In the genomic region with DNA sequence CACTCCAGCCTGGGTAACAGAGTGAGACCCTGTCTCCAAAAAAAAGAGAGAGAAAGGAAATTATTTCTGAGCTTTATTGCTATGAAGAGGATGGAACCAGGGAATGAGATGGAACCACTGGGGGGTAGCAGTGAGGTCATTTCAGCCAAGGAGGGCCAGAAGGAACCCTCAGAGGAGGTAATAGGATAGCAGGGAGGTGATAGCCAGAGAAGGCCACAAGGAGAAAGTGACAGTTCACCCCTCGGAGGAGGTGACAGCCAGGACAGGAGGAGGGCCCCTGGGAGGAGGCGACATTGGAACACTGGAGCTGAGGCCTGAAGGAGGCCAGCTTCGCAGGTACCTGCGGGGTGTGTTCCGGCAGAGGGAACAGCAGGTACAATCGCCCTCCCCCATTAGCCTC, we compare ENCODE assay signal across 8 cellular contexts. TPM values are rescaled to one million over a fixed set of nuclear protein-coding genes. Genes with fewer than 3 reads are reported as not detected.
A peak's percentile ranks its signal among the peaks of the same experiment; 100 is the strongest.
DNase-seq lines count a peak whose midpoint lies in the region; ATAC-seq and TF ChIP-seq lines count a peak whose summit lies in the region.

No MANE protein-coding gene starts in this region.

- peak; percentile 30 for TF ChIP-seq CTCF in cardiac muscle cell (IDR thresholded peaks at IDR 0.05; ENCODE audit: low read depth, low read length)
- no peak for TF ChIP-seq CTCF in neutrophil (IDR thresholded peaks at IDR 0.05)

- no peaks in the 10 kb centered on the region for H3K27me3 ChIP-seq in cardiac muscle cell
- peaks cover 5% of the 10 kb centered on the region for H3K27me3 ChIP-seq in neutrophil

- H3K36me3 ChIP-seq in cardiac muscle cell (no peaks in the 10 kb centered on the region), neutrophil (peaks cover 7% of the 10 kb centered on the region)

- no peak for ATAC-seq in Right ventricle myocardium inferior
- no peak for ATAC-seq in HG03025 (IDR thresholded peaks at IDR 0.05; ENCODE audit: low FRiP score, unreplicated experiment)

- no peaks in the 10 kb centered on the region for H3K9me3 ChIP-seq in cardiac muscle cell (ENCODE audit: low read depth)
- no peaks in the 10 kb centered on the region for H3K9me3 ChIP-seq in neutrophil

- DNase-seq in cardiac muscle cell (ENCODE audit: low read depth in 1 of 2, low spot score in 1 of 2) (no peak), Right ventricle myocardium inferior (ENCODE audit: missing footprints) (no peak), OCI-M1 (lab: John Stamatoyannopoulos, UW) (peak; percentile 77), dermis blood vessel endothelial cell (peak; percentile 41), NCI-H1436 treated with DMSO at 0.1 percent for 48 hours (lab: John Stamatoyannopoulos, UW) (no peak)
- DNase-seq in activated CD4-positive, CD25-positive, alpha-beta regulatory T cell (lab: John Stamatoyannopoulos, UW), result no peak

- H3K27ac ChIP-seq in cardiac muscle cell (no peak overlapping the region), neutrophil (peak overlapping the region; percentile 75)

- no peak overlapping the region for H3K4me3 ChIP-seq in cardiac muscle cell
- H3K4me3 ChIP-seq in neutrophil (ENCODE audit: low read depth in 1 of 2, low read length in 1 of 2), result peak overlapping the region; percentile 80 to 82

- intact Hi-C loops in Right ventricle myocardium inferior (cut with DNase I), result no loop called here

- H3K4me1 ChIP-seq in cardiac muscle cell (ENCODE audit: low read depth) (peaks cover 3% of the 10 kb centered on the region), neutrophil (ENCODE audit: control insufficient read depth in 1 of 2, insufficient read depth in 1 of 2, low read depth in 1 of 2, low read length in 1 of 2) (peaks cover 18 to 25% of the 10 kb centered on the region in 2 experiments)

RNA-seq across cellular contexts. Expression of gene PGPEP1, which starts 0.7 kb away (rescaled TPM):
- total RNA-seq in cardiac muscle cell (19.6 and 19.7 TPM in 2 replicates), Right ventricle myocardium inferior (29.3 TPM), dermis blood vessel endothelial cell (28.2 and 29.6 TPM in 2 replicates)
- polyA plus RNA-seq in cardiac muscle cell, result 12.9 and 14.0 TPM in 2 replicates

RNA-seq across cellular contexts. Expression of gene LSM4, which starts 16.8 kb away (rescaled TPM):
- 446 and 493 TPM in 2 replicates for total RNA-seq in cardiac muscle cell
- polyA plus RNA-seq in cardiac muscle cell, result 418 and 422 TPM in 2 replicates
- total RNA-seq in Right ventricle myocardium inferior, result 106 TPM
- 88.5 and 185 TPM in 2 replicates for total RNA-seq in dermis blood vessel endothelial cell

RNA-seq across cellular contexts. Expression of gene GDF15, which starts 46.3 kb away (rescaled TPM):
- total RNA-seq in cardiac muscle cell (2.9 and 10.0 TPM in 2 replicates), Right ventricle myocardium inferior (0.46 TPM), dermis blood vessel endothelial cell (106 and 152 TPM in 2 replicates)
- polyA plus RNA-seq in cardiac muscle cell, result 2.4 and 8.2 TPM in 2 replicates

RNA-seq across cellular contexts. Expression of gene LRRC25, which starts 57.7 kb away (rescaled TPM):
- total RNA-seq in cardiac muscle cell, result 0.04 TPM in 1 of 2 replicates, not detected in the other
- not detected in 2 replicates for polyA plus RNA-seq in cardiac muscle cell
- 5.0 TPM for total RNA-seq in Right ventricle myocardium inferior
- total RNA-seq in dermis blood vessel endothelial cell, result not detected in 2 replicates

RNA-seq across cellular contexts. Expression of gene JUND, which starts 58.3 kb away (rescaled TPM):
- total RNA-seq in cardiac muscle cell (430 and 496 TPM in 2 replicates), Right ventricle myocardium inferior (113 TPM), dermis blood vessel endothelial cell (122 and 173 TPM in 2 replicates)
- 262 and 265 TPM in 2 replicates for polyA plus RNA-seq in cardiac muscle cell

Comparison
In these comparisons a context has a peak if more than half of its experiments do, and no peak if none do; other contexts are left out.
1. DNase-seq: peak in OCI-M1 (single experiment) and dermis blood vessel endothelial cell (single experiment); none in cardiac muscle cell (0 of 2), Right ventricle myocardium inferior (single experiment), NCI-H1436 treated with DMSO at 0.1 percent for 48 hours (single experiment) and activated CD4-positive, CD25-positive, alpha-beta regulatory T cell (0 of 4).